In genomic region chr14:52299692-52300278, GRCh38 we compare ENCODE assay signal across 8 cellular contexts. TPM values are rescaled to one million over a fixed set of nuclear protein-coding genes. Genes with fewer than 3 reads are reported as not detected.
DNase-seq lines count a peak whose midpoint lies in the region; ATAC-seq and TF ChIP-seq lines count a peak whose summit lies in the region.

No MANE protein-coding gene starts in this region.

- H3K36me3 Mint-ChIP-seq in H9 (ENCODE audit: insufficient read depth in 1 of 3, low read depth in 3 of 3): no peaks in the 10 kb centered on the region
- H3K36me3 Mint-ChIP-seq in activated T-helper 2 cell treated with anti-CD3 and anti-CD28 coated beads, Interferon-gamma antibody, Interleukin-2, Interleukin-4, amounts not matched to agents 10 μg/mL and 5 μg/mL and 100 μg/mL, durations not matched to agents 14 hours and 24 hours and 36 hours (ENCODE audit: low read depth): peaks cover 19% of the 10 kb centered on the region

- no peak overlapping the region for H3K27ac Mint-ChIP-seq in H9
- H3K27ac Mint-ChIP-seq in activated T-helper 2 cell treated with anti-CD3 and anti-CD28 coated beads, Interferon-gamma antibody, Interleukin-2, Interleukin-4, amounts not matched to agents 10 μg/mL and 5 μg/mL and 100 μg/mL, durations not matched to agents 14 hours and 24 hours and 36 hours: no peak overlapping the region

- DNase-seq in Caki2 (ENCODE audit: low read depth): peak; percentile 26
- no peak for DNase-seq in H9
- peak; percentile 8 for DNase-seq in NCI-H82 treated with DMSO at 0.1 percent for 48 hours (lab: John Stamatoyannopoulos, UW; ENCODE audit: unreplicated experiment)
- DNase-seq in cardiac fibroblast (ENCODE audit: low read depth in 2 of 2): peak; percentile 72 to 76
- no peak for DNase-seq in left colon
- no peak for DNase-seq in aorta
- DNase-seq in activated T-helper 2 cell treated with anti-CD3 and anti-CD28 coated beads, Interferon-gamma antibody, Interleukin-2, Interleukin-4, amounts not matched to agents 10 μg/mL and 5 μg/mL and 100 μg/mL, durations not matched to agents 14 hours and 24 hours and 36 hours (ENCODE audit: low spot score): no peak
- DNase-seq in stimulated activated CD4-positive, alpha-beta T cell treated with anti-CD3 and anti-CD28 coated beads, Interleukin-4, amount 100 ng/mL, for 4 hours: no peak

- in situ Hi-C loops in Caki2 (cut with HindIII; ENCODE audit: low pct_unique_long_range_greater_than_20kb, low sequenced_read_pairs): no loop called here

- H2BK120ac ChIP-seq in H9 (ENCODE audit: low read depth, low read length, poor library complexity, severe bottlenecking): no peak overlapping the region

- peaks cover 8 to 10% of the 10 kb centered on the region in 2 experiments for H3K4me1 Mint-ChIP-seq in H9
- peaks cover 35% of the 10 kb centered on the region for H3K4me1 Mint-ChIP-seq in activated T-helper 2 cell treated with anti-CD3 and anti-CD28 coated beads, Interferon-gamma antibody, Interleukin-2, Interleukin-4, amounts not matched to agents 10 μg/mL and 5 μg/mL and 100 μg/mL, durations not matched to agents 14 hours and 24 hours and 36 hours (ENCODE audit: low read depth)

- no peaks in the 10 kb centered on the region for H4K20me1 ChIP-seq in H9 (ENCODE audit: control insufficient read depth, insufficient read depth, insufficient read length)

- H4K91ac ChIP-seq in H9 (ENCODE audit: insufficient read length, low read depth, low read length): no peak overlapping the region

- no peak overlapping the region for H4K5ac ChIP-seq in H9 (ENCODE audit: insufficient read length, low read depth, low read length)

- H3K36me3 ChIP-seq in aorta (ENCODE audit: control insufficient read depth in 1 of 2, insufficient read depth in 2 of 2, low read length in 1 of 2): no peaks in the 10 kb centered on the region

- no peaks in the 10 kb centered on the region for H3K9me3 ChIP-seq in H9 (ENCODE audit: control insufficient read depth, low read depth, low read length)
- H3K9me3 ChIP-seq in aorta (ENCODE audit: control insufficient read depth, low read length): no peaks in the 10 kb centered on the region

- H3K27ac ChIP-seq in H9 (ENCODE audit: insufficient read length, low read depth, low read length) (no peak overlapping the region), aorta (ENCODE audit: low read depth in 1 of 2, low read length in 2 of 2) (no peak overlapping the region)

- no peak overlapping the region for H3K18ac ChIP-seq in H9 (ENCODE audit: insufficient read length, low read depth, low read length)

- no peaks in the 10 kb centered on the region for H3K9me3 Mint-ChIP-seq in H9
- no peaks in the 10 kb centered on the region for H3K9me3 Mint-ChIP-seq in activated T-helper 2 cell treated with anti-CD3 and anti-CD28 coated beads, Interferon-gamma antibody, Interleukin-2, Interleukin-4, amounts not matched to agents 10 μg/mL and 5 μg/mL and 100 μg/mL, durations not matched to agents 14 hours and 24 hours and 36 hours

- H2BK15ac ChIP-seq in H9 (ENCODE audit: low read depth, low read length): no peak overlapping the region

- H3K4me1 ChIP-seq in H9 (ENCODE audit: insufficient read depth, low read length): no peaks in the 10 kb centered on the region
- H3K4me1 ChIP-seq in aorta (ENCODE audit: control insufficient read depth in 1 of 2, insufficient read depth in 2 of 2, low read length in 2 of 2): no peaks in the 10 kb centered on the region

- no peak overlapping the region for H3K9ac ChIP-seq in H9 (ENCODE audit: extremely low read depth, insufficient read length, low read length)

- no peak overlapping the region for H2AK5ac ChIP-seq in H9 (ENCODE audit: insufficient read length, low read length)

- H2BK12ac ChIP-seq in H9 (ENCODE audit: insufficient read length, low read depth, low read length): no peak overlapping the region

- H3K4me3 Mint-ChIP-seq in H9: no peak overlapping the region
- no peak overlapping the region for H3K4me3 Mint-ChIP-seq in activated T-helper 2 cell treated with anti-CD3 and anti-CD28 coated beads, Interferon-gamma antibody, Interleukin-2, Interleukin-4, amounts not matched to agents 10 μg/mL and 5 μg/mL and 100 μg/mL, durations not matched to agents 14 hours and 24 hours and 36 hours (ENCODE audit: low read depth)

- H3K4me2 ChIP-seq in H9 (ENCODE audit: insufficient read depth, insufficient read length, low read length): no peak overlapping the region

- peaks cover 3% of the 10 kb centered on the region; the same call in 1 of the 2 replicates for H3K27me3 Mint-ChIP-seq in H9 (ENCODE audit: low read depth)
- peaks cover 1% of the 10 kb centered on the region for H3K27me3 Mint-ChIP-seq in activated T-helper 2 cell treated with anti-CD3 and anti-CD28 coated beads, Interferon-gamma antibody, Interleukin-2, Interleukin-4, amounts not matched to agents 10 μg/mL and 5 μg/mL and 100 μg/mL, durations not matched to agents 14 hours and 24 hours and 36 hours (ENCODE audit: low read depth)

- H2BK20ac ChIP-seq in H9 (ENCODE audit: low read depth, low read length, poor library complexity, severe bottlenecking): no peak overlapping the region

- no peaks in the 10 kb centered on the region for H3K23me2 ChIP-seq in H9 (ENCODE audit: insufficient read length, low read depth, low read length, poor library complexity, severe bottlenecking)

- no peak overlapping the region for H2AFZ ChIP-seq in H9 (ENCODE audit: low read length)

- H3K23ac ChIP-seq in H9 (ENCODE audit: insufficient read length, low read depth, low read length): no peak overlapping the region

- no peaks in the 10 kb centered on the region for H3K79me1 ChIP-seq in H9 (ENCODE audit: insufficient read depth, low read depth, low read length, poor library complexity, severe bottlenecking)

- no peak overlapping the region for H3K4ac ChIP-seq in H9 (ENCODE audit: low read depth, low read length)

- H4K8ac ChIP-seq in H9 (replicated peaks; ENCODE audit: insufficient read length, low read depth, low read length): no peak overlapping the region

- TF ChIP-seq CTCF in H9 (conservative IDR thresholded peaks at IDR 0.05) (peak; percentile 78), cardiac fibroblast (IDR thresholded peaks at IDR 0.05; ENCODE audit: low read depth, low read length) (peak; percentile 45)

- H3K27me3 ChIP-seq in H9 (ENCODE audit: insufficient read depth, low read length): no peaks in the 10 kb centered on the region
- no peaks in the 10 kb centered on the region for H3K27me3 ChIP-seq in aorta (ENCODE audit: control insufficient read depth in 1 of 2, insufficient read depth in 2 of 2, low read length in 1 of 2)

- H3K14ac ChIP-seq in H9 (ENCODE audit: insufficient read depth, low read length): no peak overlapping the region

- H2BK5ac ChIP-seq in H9 (ENCODE audit: insufficient read length, low read length): no peak overlapping the region

- no peak overlapping the region for H3K56ac ChIP-seq in H9 (ENCODE audit: insufficient read length, low read depth, low read length)

- intact Hi-C loops in left colon (cut with DNase I, micrococcal nuclease) (loop anchor here in 1 of 2 donors (5.0 to 10.0 kb wide), 2 partner anchors 65 to 173 kb away; no protein-coding TSS in a partner anchor), aorta (cut with DNase I) (loop anchor here (2.0 to 5.0 kb wide), 2 partner anchors 173 to 175 kb away; no protein-coding TSS in a partner anchor)
- intact Hi-C loops in activated T-helper 2 cell treated with anti-CD3 and anti-CD28 coated beads, Interferon-gamma antibody, Interleukin-2, Interleukin-4, amounts not matched to agents 10 μg/mL and 5 μg/mL and 100 μg/mL, durations not matched to agents 14 hours and 24 hours and 36 hours (cut with micrococcal nuclease): loop anchor here (1.0 kb wide), 1 partner anchor 174 kb away; no protein-coding TSS in a partner anchor

- H3K4me3 ChIP-seq in cardiac fibroblast (replicated peaks in 1 of 2; ENCODE audit: low read depth in 2 of 2, low read length in 2 of 2): no peak overlapping the region
- H3K4me3 ChIP-seq in aorta (ENCODE audit: low read length in 2 of 2): no peak overlapping the region

- H3T11ph ChIP-seq in H9 (ENCODE audit: low read length): no peak overlapping the region

- ATAC-seq in left colon (peak; percentile 60), aorta (ENCODE audit: low FRiP score) (peak; percentile 74)

- no peaks in the 10 kb centered on the region for H3K79me2 ChIP-seq in H9 (ENCODE audit: insufficient read depth, low read length)

RNA-seq across cellular contexts. Expression of gene PTGER2, which starts 14.3 kb away (rescaled TPM):
- total RNA-seq in Caki2 (2014; rRNA removed; shearing (Covaris generic); ENCODE audit: low replicate concordance): 0.88 and 4.9 TPM in 2 replicates
- total RNA-seq in H9 (2021): 0.68 and 1.0 TPM in 2 replicates
- 1 to 10 TPM; 4.3 to 5.2 TPM for total RNA-seq in left colon
- total RNA-seq in aorta: 1 to 10 TPM; 4.3 to 5.1 TPM
- polyA plus RNA-seq in aorta: under 1 TPM; 0.38 to 0.82 TPM
- total RNA-seq in activated T-helper 2 cell treated with anti-CD3 and anti-CD28 coated beads, Interferon-gamma antibody, Interleukin-2, Interleukin-4, amounts not matched to agents 10 μg/mL and 5 μg/mL and 100 μg/mL, durations not matched to agents 14 hours and 24 hours and 36 hours: 53.3 and 54.1 TPM in 2 replicates

RNA-seq across cellular contexts. Expression of gene PTGDR, which starts 32.3 kb away (rescaled TPM):
- not detected in 2 replicates for total RNA-seq in Caki2 (2014; rRNA removed; shearing (Covaris generic); ENCODE audit: low replicate concordance)
- total RNA-seq in H9 (2021) (not detected in 2 replicates), left colon (10 to 100 TPM; 18.4 to 19.6 TPM), aorta (1 to 10 TPM in 1 of 2 donors, under 1 TPM in 1; 0.71 to 2.9 TPM)
- polyA plus RNA-seq in aorta: under 1 TPM; 0.13 to 0.38 TPM
- 0.07 and 0.25 TPM in 2 replicates for total RNA-seq in activated T-helper 2 cell treated with anti-CD3 and anti-CD28 coated beads, Interferon-gamma antibody, Interleukin-2, Interleukin-4, amounts not matched to agents 10 μg/mL and 5 μg/mL and 100 μg/mL, durations not matched to agents 14 hours and 24 hours and 36 hours

Comparison
In these comparisons a context has a peak if more than half of its experiments do, and no peak if none do; other contexts are left out.
1. DNase-seq: peak in Caki2 (single experiment), NCI-H82 treated with DMSO at 0.1 percent for 48 hours (single experiment) and cardiac fibroblast (2 of 2); none in H9 (single experiment), left colon (0 of 2), aorta (0 of 2), activated T-helper 2 cell treated with anti-CD3 and anti-CD28 coated beads, Interferon-gamma antibody, Interleukin-2, Interleukin-4, amounts not matched to agents 10 μg/mL and 5 μg/mL and 100 μg/mL, durations not matched to agents 14 hours and 24 hours and 36 hours (single experiment) and stimulated activated CD4-positive, alpha-beta T cell treated with anti-CD3 and anti-CD28 coated beads, Interleukin-4, amount 100 ng/mL, for 4 hours (0 of 2).
2. RNA of gene PTGDR, which starts 32.3 kb away (total RNA-seq): 18.4 to 19.6 TPM in left colon; 0.71 to 2.9 TPM in aorta, 0.07 to 0.25 TPM in activated T-helper 2 cell treated with anti-CD3 and anti-CD28 coated beads, Interferon-gamma antibody, Interleukin-2, Interleukin-4, amounts not matched to agents 10 μg/mL and 5 μg/mL and 100 μg/mL, durations not matched to agents 14 hours and 24 hours and 36 hours, not detected in H9 and not detected in Caki2; every median in the first group is over 4 times any median in the second.